ENCODE assay signal across 8 cellular contexts in genomic region chr6:5892669-5893068, GRCh38.
DNase-seq lines count a peak whose midpoint lies in the region; ATAC-seq and TF ChIP-seq lines count a peak whose summit lies in the region.
"Had no signal": no experiment of that assay in that cellular context is flagged by ENCODE, and none has a peak within 500 bp of the region (broad histone marks: within the 10 kb centered on the region; RNA-seq: fewer than 3 reads in every experiment).

No MANE protein-coding gene starts in this region.

- no peaks in the 10 kb centered on the region for H3K9me3 ChIP-seq in OCI-LY7 (ENCODE audit: low read length)
- H3K9me3 ChIP-seq in aorta (ENCODE audit: control insufficient read depth, low read length): no peaks in the 10 kb centered on the region

- peak overlapping the region; percentile 93 for H3K4me3 Mint-ChIP-seq in progenitor cell of endocrine pancreas (ENCODE audit: low read depth)

- ATAC-seq in esophagus mucosa (peak; percentile 38), HG02852 (IDR thresholded peaks at IDR 0.05; ENCODE audit: unreplicated experiment) (no peak), aorta (ENCODE audit: low FRiP score) (no peak)

- peaks cover 4% of the 10 kb centered on the region for H3K4me1 Mint-ChIP-seq in progenitor cell of endocrine pancreas (ENCODE audit: low read depth)

- peaks cover 7% of the 10 kb centered on the region for H3K9me3 Mint-ChIP-seq in progenitor cell of endocrine pancreas (ENCODE audit: low read depth)

- 85 to 94% methylated on average over 6 of the region's 6 CpGs for WGBS in aorta, 2 donors

- H3K4me3 ChIP-seq in GM08714 (ENCODE audit: low read length): peak overlapping the region; percentile 67; the same call in 1 of the 2 replicates
- H3K4me3 ChIP-seq in OCI-LY7 (ENCODE audit: low read depth, low read length, poor library complexity, severe bottlenecking): no peak overlapping the region
- no peak overlapping the region for H3K4me3 ChIP-seq in aorta (ENCODE audit: low read length in 2 of 2)
- H3K4me3 ChIP-seq in foreskin fibroblast (ENCODE audit: low read depth in 1 of 2, low read length in 2 of 2): no peak overlapping the region

- peaks cover 2% of the 10 kb centered on the region for H3K36me3 Mint-ChIP-seq in progenitor cell of endocrine pancreas (ENCODE audit: insufficient read depth)

- no peak overlapping the region for H2AFZ ChIP-seq in OCI-LY7 (ENCODE audit: low read length)

- H3K36me3 ChIP-seq in OCI-LY7 (ENCODE audit: insufficient read depth, low read length): no peaks in the 10 kb centered on the region
- H3K36me3 ChIP-seq in aorta (ENCODE audit: control insufficient read depth in 1 of 2, insufficient read depth in 2 of 2, low read length in 1 of 2): no peaks in the 10 kb centered on the region

- H3K27me3 Mint-ChIP-seq in progenitor cell of endocrine pancreas: no peaks in the 10 kb centered on the region

- H3K27ac ChIP-seq in OCI-LY7 (ENCODE audit: low read depth, low read length, poor library complexity, severe bottlenecking) (no peak overlapping the region), aorta (ENCODE audit: low read depth in 1 of 2, low read length in 2 of 2) (no peak overlapping the region)

- intact Hi-C loops in OCI-LY7 (cut with micrococcal nuclease; ENCODE audit: unreplicated experiment) (no loop called here), aorta (cut with DNase I) (no loop called here)

- DNase-seq in OCI-LY7 (ENCODE audit: low spot score) (no peak), progenitor cell of endocrine pancreas (ENCODE audit: low spot score, unreplicated experiment) (no peak), aorta (no peak), foreskin fibroblast (no peak)
- DNase-seq: EL had no signal

- BruUV-seq in OCI-LY7 (replicated peaks; lab: Mats Ljungman, UMichigan): no TSS peak

- no peak for TF ChIP-seq CTCF in OCI-LY7 (conservative IDR thresholded peaks at IDR 0.05; ENCODE audit: low read length)
- no peak for TF ChIP-seq CTCF in progenitor cell of endocrine pancreas (IDR thresholded peaks at IDR 0.05; ENCODE audit: unreplicated experiment)
- TF ChIP-seq CTCF in foreskin fibroblast (IDR thresholded peaks at IDR 0.05; ENCODE audit: low read depth, low read length): no peak

- no peaks in the 10 kb centered on the region for H3K4me1 ChIP-seq in OCI-LY7 (ENCODE audit: insufficient read depth, low read length, poor library complexity, severe bottlenecking)
- H3K4me1 ChIP-seq in aorta (ENCODE audit: control insufficient read depth in 1 of 2, insufficient read depth in 2 of 2, low read length in 2 of 2): no peaks in the 10 kb centered on the region

- POLR2A ChIA-PET in OCI-LY7 (lab: Charles Lee): no interaction called here

- no peaks in the 10 kb centered on the region for H3K79me2 ChIP-seq in OCI-LY7 (ENCODE audit: insufficient read depth, low read depth, low read length)

- peak overlapping the region; percentile 41; the same call in 1 of the 2 replicates for H3K4me2 ChIP-seq in OCI-LY7 (ENCODE audit: low read length)

- H3K9me2 ChIP-seq in OCI-LY7 (ENCODE audit: insufficient read depth, low read length): no peaks in the 10 kb centered on the region

- CTCF ChIA-PET in OCI-LY7 (lab: Charles Lee; ENCODE audit: unreplicated experiment): no interaction called here

- H4K20me1 ChIP-seq in OCI-LY7 (ENCODE audit: insufficient read depth, low read length): no peaks in the 10 kb centered on the region

- H3K27me3 ChIP-seq in aorta (ENCODE audit: control insufficient read depth in 1 of 2, insufficient read depth in 2 of 2, low read length in 1 of 2): no peaks in the 10 kb centered on the region

- peak overlapping the region; percentile 100 for H3K27ac Mint-ChIP-seq in progenitor cell of endocrine pancreas
